Comparison of ENCODE assay signal across 15 cellular contexts in genomic region chr14:55388160-55388559, GRCh38. TPM values are rescaled to one million over a fixed set of nuclear protein-coding genes. Genes with fewer than 3 reads are reported as not detected.
DNase-seq lines count a peak whose midpoint lies in the region; ATAC-seq and TF ChIP-seq lines count a peak whose summit lies in the region.
"Had no signal": no experiment of that assay in that cellular context is flagged by ENCODE, and none has a peak within 500 bp of the region (broad histone marks: within the 10 kb centered on the region; RNA-seq: fewer than 3 reads in every experiment).

No MANE protein-coding gene starts in this region.

- H3K27me3 ChIP-seq in vagina: no peaks in the 10 kb centered on the region
- H3K27me3 ChIP-seq: uterus had no signal

- H3K4me3 ChIP-seq in fibroblast of mammary gland (ENCODE audit: control insufficient read depth, low read depth, low read length): no peak overlapping the region
- H3K4me3 ChIP-seq in vagina: no peak overlapping the region
- H3K4me3 ChIP-seq: prostate gland, uterus had no signal

- H3K9me3 Mint-ChIP-seq in type B pancreatic cell: no peaks in the 10 kb centered on the region

- peaks cover 14% of the 10 kb centered on the region for H3K36me3 Mint-ChIP-seq in type B pancreatic cell

- peak; percentile 73 for ATAC-seq in SK-N-SH treated with all-trans-retinoic acid at 6 μM for 48 hours
- no peak for ATAC-seq in HG03097 (IDR thresholded peaks at IDR 0.05; ENCODE audit: low FRiP score, unreplicated experiment)
- no peak for ATAC-seq in GM21515 (IDR thresholded peaks at IDR 0.05; ENCODE audit: unreplicated experiment)

- peak overlapping the region; percentile 71 for H3K27ac ChIP-seq in vagina
- H3K27ac ChIP-seq: prostate gland, uterus had no signal

- no peak overlapping the region for H3K27ac Mint-ChIP-seq in type B pancreatic cell

- intact Hi-C loops in vagina (cut with DNase I): no loop called here

- no peak for TF ChIP-seq POLR2A in vagina (IDR thresholded peaks at IDR 0.05)

- peaks cover 17% of the 10 kb centered on the region for H3K4me1 ChIP-seq in vagina
- H3K4me1 ChIP-seq: prostate gland, uterus had no signal

- no peaks in the 10 kb centered on the region for H3K9me3 ChIP-seq in vagina
- H3K9me3 ChIP-seq: prostate gland, uterus had no signal

- no peaks in the 10 kb centered on the region for H3K4me1 Mint-ChIP-seq in type B pancreatic cell (ENCODE audit: unreplicated experiment)

- no peak overlapping the region for H3K4me3 Mint-ChIP-seq in type B pancreatic cell

- peaks cover 0 to 23% of the 10 kb centered on the region in 2 donors for H3K36me3 ChIP-seq in vagina
- H3K36me3 ChIP-seq: prostate gland, uterus had no signal

- peak; percentile 12 for DNase-seq in activated naive CD4-positive, alpha-beta T cell treated with Interleukin-2 at 50 U/mL for 16 hours
- DNase-seq in activated naive CD4-positive, alpha-beta T cell treated with anti-CD3 and anti-CD28 coated beads, Interleukin-2, amount 50 U/mL, for 16 hours: no peak
- DNase-seq in fibroblast of mammary gland (ENCODE audit: low read depth) (peak; percentile 91), vagina (ENCODE audit: extremely low spot score in 2 of 2) (no peak), type B pancreatic cell (ENCODE audit: extremely low spot score, unreplicated experiment) (no peak)
- DNase-seq: amygdala; DMS79; stimulated activated CD4-positive, alpha-beta T cell treated with anti-CD3 and anti-CD28 coated beads, Interleukin-2, amount 100 ng/mL, for 24 hours; uterus had no signal

- no peaks in the 10 kb centered on the region for H3K27me3 Mint-ChIP-seq in type B pancreatic cell

- TF ChIP-seq CTCF in fibroblast of mammary gland (conservative IDR thresholded peaks at IDR 0.05; ENCODE audit: control insufficient read depth, insufficient read depth, low read depth, low read length): no peak
- TF ChIP-seq CTCF in vagina (IDR thresholded peaks at IDR 0.05): no peak
- TF ChIP-seq CTCF in type B pancreatic cell (conservative IDR thresholded peaks at IDR 0.05): no peak

TF ChIP-seq in SK-N-SH treated with all-trans-retinoic acid at 6 μM for 48 hours, 23 proteins besides CTCF, POLR2A, EP300 and RAD21:
- TF ChIP-seq ISL1 (CRISPR knock-in tag; IDR thresholded peaks at IDR 0.05): no peak
- no peak for TF ChIP-seq OSR1 (CRISPR knock-in tag; IDR thresholded peaks at IDR 0.05)
- 0 out of 2 replicates have a peak, but pooled peaks have one; percentile 43 for TF ChIP-seq ZC3H10 (CRISPR knock-in tag; IDR thresholded peaks at IDR 0.05)
- TF ChIP-seq TSHZ2 (CRISPR knock-in tag; IDR thresholded peaks at IDR 0.05): no peak
- no peak for TF ChIP-seq CREB5 (CRISPR knock-in tag; IDR thresholded peaks at IDR 0.05; ENCODE audit: low read depth)
- TF ChIP-seq RARB (CRISPR knock-in tag; IDR thresholded peaks at IDR 0.05): no peak
- no peak for TF ChIP-seq CSRNP3 (CRISPR knock-in tag; IDR thresholded peaks at IDR 0.05)
- TF ChIP-seq TOX (CRISPR knock-in tag; IDR thresholded peaks at IDR 0.05; ENCODE audit: borderline replicate concordance): peak; percentile 67; the same call in 1 of the 2 replicates

RNA-seq across cellular contexts. Expression of gene ATG14, which starts 23.5 kb away (rescaled TPM):
- total RNA-seq in vagina (11.5 TPM), type B pancreatic cell (ENCODE audit: low replicate concordance) (11.4 and 12.2 TPM in 2 replicates)

RNA-seq across cellular contexts. Expression of gene TBPL2, which starts 52.3 kb away (rescaled TPM):
- not detected for total RNA-seq in vagina
- not detected in 2 replicates for total RNA-seq in type B pancreatic cell (ENCODE audit: low replicate concordance)
- total RNA-seq: dermis microvascular lymphatic vessel endothelial cell, mononuclear cell, prostate gland, uterus had no signal

Comparison
In these comparisons a context has a peak if more than half of its experiments do, and no peak if none do; other contexts are left out.
1. DNase-seq: peak in activated naive CD4-positive, alpha-beta T cell treated with Interleukin-2 at 50 U/mL for 16 hours (single experiment) and fibroblast of mammary gland (single experiment); none in activated naive CD4-positive, alpha-beta T cell treated with anti-CD3 and anti-CD28 coated beads, Interleukin-2, amount 50 U/mL, for 16 hours (single experiment), vagina (0 of 2) and type B pancreatic cell (single experiment).